8 cellular contexts compared by ENCODE assay signal in genomic region chr3:136752046-136752326, GRCh38. TPM values are rescaled to one million over a fixed set of nuclear protein-coding genes. Genes with fewer than 3 reads are reported as not detected.
DNase-seq lines count a peak whose midpoint lies in the region; ATAC-seq and TF ChIP-seq lines count a peak whose summit lies in the region.

No MANE protein-coding gene starts in this region.

- H3K9me3 Mint-ChIP-seq in activated T-cell treated with anti-CD3 and anti-CD28 coated beads, Interleukin-2, amount 50 U/mL, for 4 hours, result no peaks in the 10 kb centered on the region

- 0% methylated on average over 20 of the region's 41 CpGs; no CpG with 5 or more reads in 1 of the 2 experiments for WGBS in mesodermal cell (ENCODE audit: insufficient coverage in 2 of 2), 2 experiments

- H3K9me3 ChIP-seq in mesodermal cell (ENCODE audit: control insufficient read depth, low read length), result no peaks in the 10 kb centered on the region

- TF ChIP-seq CTCF in choroid plexus epithelial cell (conservative IDR thresholded peaks at IDR 0.05; ENCODE audit: low read depth, low read length), result no peak

- ATAC-seq in activated T-cell treated with anti-CD3 and anti-CD28 coated beads, Interleukin-2, amount 50 U/mL, for 4 hours, result peak; percentile 42 to 43
- ATAC-seq in HG02588 (IDR thresholded peaks at IDR 0.05; ENCODE audit: unreplicated experiment), result peak; percentile 19

- H3K4me1 Mint-ChIP-seq in activated T-cell treated with anti-CD3 and anti-CD28 coated beads, Interleukin-2, amount 50 U/mL, for 4 hours (ENCODE audit: low read depth), result peaks cover 44% of the 10 kb centered on the region

- DNase-seq in activated T-cell treated with anti-CD3 and anti-CD28 coated beads, Interleukin-2, amount 50 U/mL, for 4 hours, result no peak
- no peak for DNase-seq in activated T-cell treated with anti-CD3 and anti-CD28 coated beads, Interleukin-2, amount 50 U/mL, for 48 hours
- DNase-seq in NCI-H510A (lab: John Stamatoyannopoulos, UW) (peak; percentile 54), choroid plexus epithelial cell (ENCODE audit: low read depth) (no peak), epidermal melanocyte (ENCODE audit: insufficient read length, low spot score) (no peak), posterior vena cava (ENCODE audit: low spot score) (no peak)

- no peaks in the 10 kb centered on the region for H3K36me3 ChIP-seq in mesodermal cell (ENCODE audit: control insufficient read depth, insufficient read depth, low read length)

- H3K36me3 Mint-ChIP-seq in activated T-cell treated with anti-CD3 and anti-CD28 coated beads, Interleukin-2, amount 50 U/mL, for 4 hours (ENCODE audit: insufficient read depth), result no peaks in the 10 kb centered on the region

- H3K4me1 ChIP-seq in mesodermal cell (ENCODE audit: control insufficient read depth, insufficient read depth, low read length, poor library complexity, severe bottlenecking), result peaks cover 21% of the 10 kb centered on the region

- peak overlapping the region; percentile 99 for H3K27ac ChIP-seq in mesodermal cell (ENCODE audit: low read depth, low read length, severe bottlenecking)

- H3K4me3 Mint-ChIP-seq in activated T-cell treated with anti-CD3 and anti-CD28 coated beads, Interleukin-2, amount 50 U/mL, for 4 hours, result peak overlapping the region; percentile 92

- H3K4me3 ChIP-seq in choroid plexus epithelial cell (ENCODE audit: low read depth, low read length) (peak overlapping the region; percentile 73), mesodermal cell (ENCODE audit: extremely low read depth, insufficient read depth, low read length, poor library complexity, severe bottlenecking) (peak overlapping the region; percentile 62)

- intact Hi-C loops in posterior vena cava (cut with DNase I), result loop anchor here (5.0 to 10.0 kb wide), 3 partner anchors 263 to 677 kb away; partner anchors contain the start of gene MSL2 (in 1 of the 2)

- no peaks in the 10 kb centered on the region for H3K27me3 Mint-ChIP-seq in activated T-cell treated with anti-CD3 and anti-CD28 coated beads, Interleukin-2, amount 50 U/mL, for 4 hours (ENCODE audit: low read depth)

RNA-seq across cellular contexts. Expression of gene STAG1, which starts 0.2 kb away (rescaled TPM):
- 10 to 100 TPM; 44.6 to 46.2 (median 44.6) TPM for total RNA-seq in activated T-cell treated with anti-CD3 and anti-CD28 coated beads, Interleukin-2, amount 50 U/mL, for 4 hours
- 15.5 TPM for polyA plus RNA-seq in mesodermal cell (2013, experiment 1 of 2)
- polyA plus RNA-seq in mesodermal cell (2013, experiment 2 of 2), result 18.3 TPM
- total RNA-seq in posterior vena cava, result 10 to 100 TPM; 45.7 to 55.8 TPM
